8 cellular contexts compared by ENCODE assay signal in genomic region chr2:152716805-152717241, GRCh38. TPM values are rescaled to one million over a fixed set of nuclear protein-coding genes. Genes with fewer than 3 reads are reported as not detected.
DNase-seq lines count a peak whose midpoint lies in the region; ATAC-seq and TF ChIP-seq lines count a peak whose summit lies in the region.

No MANE protein-coding gene starts in this region.

- H3K4me3 ChIP-seq in Caco-2 (ENCODE audit: low read depth, low read length), result peak overlapping the region; percentile 88

- H3K23ac ChIP-seq in H9 (ENCODE audit: insufficient read length, low read depth, low read length), result no peak overlapping the region

- no peak overlapping the region for H2AK5ac ChIP-seq in H9 (ENCODE audit: insufficient read length, low read length)

- no peak for DNase-seq in Caco-2
- no peak for DNase-seq in H9
- peak; percentile 68 for DNase-seq in NOMO-1 treated with DMSO at 0.1 percent for 48 hours (lab: John Stamatoyannopoulos, UW; ENCODE audit: unreplicated experiment)
- no peak for DNase-seq in immature natural killer cell
- DNase-seq in stimulated activated CD4-positive, alpha-beta T cell treated with anti-CD3 and anti-CD28 coated beads, Interleukin-1b, Interleukin-23, amount 100 ng/mL, for 48 hours, result peak; percentile 28
- DNase-seq in HT-29 (ENCODE audit: low spot score), result no peak

- H3K4me1 Mint-ChIP-seq in Caco-2 (ENCODE audit: low read depth, unreplicated experiment) (peaks cover 21% of the 10 kb centered on the region), H9 (peaks cover 23 to 25% of the 10 kb centered on the region in 2 experiments), immature natural killer cell (peaks cover 50 to 81% of the 10 kb centered on the region in 2 donors)
- peaks cover 74% of the 10 kb centered on the region for H3K4me1 Mint-ChIP-seq in activated naive CD8-positive, alpha-beta T cell (ENCODE audit: low read depth)

- no peaks in the 10 kb centered on the region for H3K27me3 ChIP-seq in Caco-2 (replicated peaks; ENCODE audit: control insufficient read depth, insufficient read depth, low read length)
- H3K27me3 ChIP-seq in H9 (ENCODE audit: insufficient read depth, low read length), result no peaks in the 10 kb centered on the region

- no peak overlapping the region for H3T11ph ChIP-seq in H9 (ENCODE audit: low read length)

- H3K4me3 Mint-ChIP-seq in Caco-2 (ENCODE audit: unreplicated experiment), result peak overlapping the region; percentile 96
- peak overlapping the region; percentile 97 to 99 for H3K4me3 Mint-ChIP-seq in H9
- peak overlapping the region; percentile 100 for H3K4me3 Mint-ChIP-seq in activated naive CD8-positive, alpha-beta T cell
- peak overlapping the region; percentile 94 to 99 (median 98) for H3K4me3 Mint-ChIP-seq in immature natural killer cell

- no peaks in the 10 kb centered on the region for H3K9me3 Mint-ChIP-seq in Caco-2 (ENCODE audit: unreplicated experiment)
- no peaks in the 10 kb centered on the region; a peak in 3 of 5 replicates for H3K9me3 Mint-ChIP-seq in H9
- H3K9me3 Mint-ChIP-seq in activated naive CD8-positive, alpha-beta T cell (ENCODE audit: low read depth), result no peaks in the 10 kb centered on the region
- H3K9me3 Mint-ChIP-seq in immature natural killer cell, result no peaks in the 10 kb centered on the region

- peak overlapping the region; percentile 97 for H3K18ac ChIP-seq in H9 (ENCODE audit: insufficient read length, low read depth, low read length)

- no peaks in the 10 kb centered on the region for H3K23me2 ChIP-seq in H9 (ENCODE audit: insufficient read length, low read depth, low read length, poor library complexity, severe bottlenecking)

- H3K79me1 ChIP-seq in H9 (ENCODE audit: insufficient read depth, low read depth, low read length, poor library complexity, severe bottlenecking), result peaks cover under 1% of the 10 kb centered on the region

- peak overlapping the region; percentile 12; the same call in 1 of the 2 replicates for H3K4ac ChIP-seq in H9 (ENCODE audit: low read depth, low read length)

- H2BK15ac ChIP-seq in H9 (ENCODE audit: low read depth, low read length), result no peak overlapping the region

- no CpG with 5 or more reads among the region's 15 CpGs for WGBS in H9 (ENCODE audit: extremely low coverage, insufficient read length, low lambda C conversion rate)

- peak overlapping the region; percentile 68 for H3K4me2 ChIP-seq in H9 (ENCODE audit: insufficient read depth, insufficient read length, low read length)

- TF ChIP-seq CTCF in Caco-2 (IDR thresholded peaks at IDR 0.05; ENCODE audit: insufficient read depth in 1 of 2, low read depth in 1 of 2, low read length in 1 of 2, severe bottlenecking in 1 of 2, unreplicated experiment in 1 of 2) (no peak), H9 (conservative IDR thresholded peaks at IDR 0.05) (no peak)

- no peak overlapping the region for H2BK120ac ChIP-seq in H9 (ENCODE audit: low read depth, low read length, poor library complexity, severe bottlenecking)

- no peak overlapping the region for H4K91ac ChIP-seq in H9 (ENCODE audit: insufficient read length, low read depth, low read length)

- no peak overlapping the region for H4K8ac ChIP-seq in H9 (replicated peaks; ENCODE audit: insufficient read length, low read depth, low read length)

- H3K79me2 ChIP-seq in H9 (ENCODE audit: insufficient read depth, low read length), result peaks cover 39% of the 10 kb centered on the region; the same call in 1 of the 2 replicates

- H3K36me3 ChIP-seq in Caco-2 (ENCODE audit: control insufficient read depth, insufficient read depth, low read length), result no peaks in the 10 kb centered on the region; the same call in 1 of the 2 replicates

- H3K36me3 Mint-ChIP-seq in Caco-2 (ENCODE audit: insufficient read depth, unreplicated experiment) (peaks cover 76% of the 10 kb centered on the region), H9 (ENCODE audit: insufficient read depth in 1 of 3, low read depth in 3 of 3) (peaks cover 27 to 53% (median 44%) of the 10 kb centered on the region in 3 experiments), immature natural killer cell (peaks cover 0 to 4% (median 0%) of the 10 kb centered on the region in 3 donors)
- peaks cover 11% of the 10 kb centered on the region for H3K36me3 Mint-ChIP-seq in activated naive CD8-positive, alpha-beta T cell

- no peak overlapping the region for H4K5ac ChIP-seq in H9 (ENCODE audit: insufficient read length, low read depth, low read length)

- POLR2A ChIA-PET in Caco-2 (lab: Charles Lee), result interaction anchor here (1.0 to 1.2 kb wide), 2 partner anchors 13 to 14 kb away, joined by 5 to 7 read pairs; no protein-coding TSS in a partner anchor

- BruUV-seq in Caco-2 (replicated peaks; lab: Mats Ljungman, UMichigan), result no TSS peak

- H2AFZ ChIP-seq in H9 (ENCODE audit: low read length), result no peak overlapping the region

- H3K56ac ChIP-seq in H9 (ENCODE audit: insufficient read length, low read depth, low read length), result no peak overlapping the region

- H4K20me1 ChIP-seq in H9 (ENCODE audit: control insufficient read depth, insufficient read depth, insufficient read length), result no peaks in the 10 kb centered on the region

- H3K4me1 ChIP-seq in Caco-2 (peaks cover 11% of the 10 kb centered on the region; the same call in 1 of the 2 replicates), H9 (ENCODE audit: insufficient read depth, low read length) (no peaks in the 10 kb centered on the region; the same call in 1 of the 2 replicates)

- CTCF ChIA-PET in Caco-2 (lab: Charles Lee), result interaction anchor here (0.6 to 1.4 kb wide), 6 partner anchors 14 to 541 kb away, joined by 3 to 11 read pairs (median 5); no protein-coding TSS in a partner anchor

- intact Hi-C loops in Caco-2 (cut with micrococcal nuclease; ENCODE audit: unreplicated experiment), result loop anchor here (1.0 kb wide), 1 partner anchor 14 kb away; no protein-coding TSS in a partner anchor

- H3K9me3 ChIP-seq in Caco-2 (no peaks in the 10 kb centered on the region), H9 (ENCODE audit: control insufficient read depth, low read depth, low read length) (no peaks in the 10 kb centered on the region)

- ATAC-seq in GM21619 (IDR thresholded peaks at IDR 0.05; ENCODE audit: unreplicated experiment), result no peak

- H3K9ac ChIP-seq in H9 (ENCODE audit: extremely low read depth, insufficient read length, low read length), result peak overlapping the region; percentile 99

- no peak overlapping the region for H2BK12ac ChIP-seq in H9 (ENCODE audit: insufficient read length, low read depth, low read length)

- H2BK5ac ChIP-seq in H9 (ENCODE audit: insufficient read length, low read length), result peak overlapping the region; percentile 70

- H3K27ac Mint-ChIP-seq in Caco-2 (ENCODE audit: unreplicated experiment) (peak overlapping the region; percentile 97), H9 (peak overlapping the region; percentile 98 to 99 (median 99)), immature natural killer cell (peak overlapping the region; percentile 96 to 98 (median 96))
- H3K27ac Mint-ChIP-seq in activated naive CD8-positive, alpha-beta T cell, result peak overlapping the region; percentile 100

- H3K27me3 Mint-ChIP-seq in Caco-2 (ENCODE audit: insufficient read depth, unreplicated experiment) (no peaks in the 10 kb centered on the region), H9 (ENCODE audit: low read depth) (no peaks in the 10 kb centered on the region), immature natural killer cell (ENCODE audit: low read depth in 3 of 3) (peaks cover 19 to 24% (median 23%) of the 10 kb centered on the region in 3 donors)
- no peaks in the 10 kb centered on the region for H3K27me3 Mint-ChIP-seq in activated naive CD8-positive, alpha-beta T cell

- peak overlapping the region; percentile 56 for H3K27ac ChIP-seq in H9 (ENCODE audit: insufficient read length, low read depth, low read length)

- H3K14ac ChIP-seq in H9 (ENCODE audit: insufficient read depth, low read length), result peak overlapping the region; percentile 95

- H2BK20ac ChIP-seq in H9 (ENCODE audit: low read depth, low read length, poor library complexity, severe bottlenecking), result no peak overlapping the region

RNA-seq across cellular contexts. Expression of gene PRPF40A, which starts 0.4 kb away (rescaled TPM):
- 127 and 138 TPM in 2 replicates for total RNA-seq in Caco-2 (2022)
- total RNA-seq in H9 (2021), result 158 and 179 TPM in 2 replicates
- polyA plus RNA-seq in immature natural killer cell, result 100 to 1,000 TPM in 1 of 3 donors, 10 to 100 TPM in 2; 76.1 to 132 (median 85.7) TPM
- total RNA-seq in HT-29 (2014; rRNA removed; shearing (Covaris generic)), result 114 and 129 TPM in 2 replicates

RNA-seq across cellular contexts. Expression of gene ARL6IP6, which starts 1.6 kb away (rescaled TPM):
- total RNA-seq in Caco-2 (2022) (33.1 and 41.4 TPM in 2 replicates), H9 (2021) (27.3 and 34.4 TPM in 2 replicates)
- polyA plus RNA-seq in immature natural killer cell, result 10 to 100 TPM; 22.3 to 43.5 (median 23.5) TPM
- total RNA-seq in HT-29 (2014; rRNA removed; shearing (Covaris generic)), result 15.7 and 16.7 TPM in 2 replicates

Comparison
In these comparisons a context has a peak if more than half of its experiments do, and no peak if none do; other contexts are left out.
1. DNase-seq: peak in NOMO-1 treated with DMSO at 0.1 percent for 48 hours (single experiment) and stimulated activated CD4-positive, alpha-beta T cell treated with anti-CD3 and anti-CD28 coated beads, Interleukin-1b, Interleukin-23, amount 100 ng/mL, for 48 hours (single experiment); none in Caco-2 (0 of 2), H9 (single experiment), immature natural killer cell (0 of 3) and HT-29 (single experiment).
2. Peak in every context shown above with its lines, with median percentiles within 50 percentile points of each other: H3K27ac Mint-ChIP-seq and H3K4me3 Mint-ChIP-seq.